ENCODE assay signal across 19 cellular contexts in genomic region chr6:10268661-10269060, GRCh38.
DNase-seq lines count a peak whose midpoint lies in the region; ATAC-seq and TF ChIP-seq lines count a peak whose summit lies in the region.
"Had no signal": no experiment of that assay in that cellular context is flagged by ENCODE, and none has a peak within 500 bp of the region (broad histone marks: within the 10 kb centered on the region; RNA-seq: fewer than 3 reads in every experiment).

No MANE protein-coding gene starts in this region.

- DNase-seq in NT2/D1 (ENCODE audit: low read depth, low spot score) (no peak), putamen (ENCODE audit: low spot score) (peak; percentile 1), cerebellar cortex (ENCODE audit: low spot score) (no peak), amniotic stem cell (lab: John Stamatoyannopoulos, UW) (no peak)
- DNase-seq: activated CD4-positive, alpha-beta T cell treated with anti-CD3 and anti-CD28 coated beads for 1 hour; brain microvascular endothelial cell; DND-41; foreskin melanocyte; Karpas-422; NCI-H1092 treated with DMSO at 0.1 percent for 48 hours; RPMI8226 had no signal

- H3K9ac ChIP-seq in HUES6 (ENCODE audit: low read length) = no peak overlapping the region
- H3K9ac ChIP-seq in NT2/D1 (ENCODE audit: insufficient read length, low read depth) = peak overlapping the region; percentile 4
- peak overlapping the region; percentile 59 for H3K9ac ChIP-seq in iPS-18a (ENCODE audit: low read length)

- H3K27ac ChIP-seq in HUES6 (ENCODE audit: low read depth, low read length) (no peak overlapping the region; the same call in 1 of the 2 replicates), iPS-18a (ENCODE audit: low read length) (peak overlapping the region; percentile 59)
- H3K27ac ChIP-seq: brain microvascular endothelial cell, epithelial cell of prostate, thoracic aorta had no signal

- H3K36me3 ChIP-seq in HUES6 (ENCODE audit: control insufficient read depth, insufficient read depth, low read length) (no peaks in the 10 kb centered on the region), NT2/D1 (ENCODE audit: insufficient read depth, insufficient read length, low read length) (no peaks in the 10 kb centered on the region), iPS-18a (ENCODE audit: control insufficient read depth, low read depth, low read length) (no peaks in the 10 kb centered on the region)
- H3K36me3 ChIP-seq: brain microvascular endothelial cell, thoracic aorta had no signal

- H3K9me3 ChIP-seq in HUES6 (ENCODE audit: control insufficient read depth, insufficient read depth, low read depth, low read length) (no peaks in the 10 kb centered on the region), NT2/D1 (ENCODE audit: insufficient read depth, low read length) (no peaks in the 10 kb centered on the region), iPS-18a (ENCODE audit: control insufficient read depth, low read depth, low read length) (no peaks in the 10 kb centered on the region)
- H3K9me3 ChIP-seq: thoracic aorta had no signal

- ATAC-seq in SK-N-SH treated with all-trans-retinoic acid at 6 μM for 48 hours = no peak
- ATAC-seq: left lobe of liver; sciatic nerve; stimulated activated memory B cell treated with anti-CD40 and anti-IgM and Interleukin-4, amounts not matched to agents 10 μg/mL and 1 μg/mL and 100 μg/mL, for 72 hours had no signal

- peaks cover 22% of the 10 kb centered on the region for H3K4me1 ChIP-seq in HUES6 (ENCODE audit: control insufficient read depth, insufficient read depth, low read length)
- H3K4me1 ChIP-seq in NT2/D1 (ENCODE audit: insufficient read depth, insufficient read length) = no peaks in the 10 kb centered on the region
- H3K4me1 ChIP-seq in iPS-18a (ENCODE audit: control insufficient read depth, low read depth, low read length) = peaks cover 46% of the 10 kb centered on the region

- H3K4me3 ChIP-seq in HUES6 (ENCODE audit: low read depth, low read length) (0 out of 2 replicates have a peak overlapping the region, but pooled peaks have one; percentile 1), NT2/D1 (ENCODE audit: insufficient read length, low read depth) (no peak overlapping the region), iPS-18a (ENCODE audit: low read length) (peak overlapping the region; percentile 44)
- H3K4me3 ChIP-seq: thoracic aorta had no signal

- peaks cover 21% of the 10 kb centered on the region; the same call in 1 of the 2 replicates for H3K27me3 ChIP-seq in HUES6 (ENCODE audit: control insufficient read depth, insufficient read depth, low read length)
- H3K27me3 ChIP-seq in NT2/D1 (ENCODE audit: insufficient read depth, insufficient read length) = no peaks in the 10 kb centered on the region
- H3K27me3 ChIP-seq in iPS-18a (ENCODE audit: control insufficient read depth, insufficient read depth, low read length) = no peaks in the 10 kb centered on the region
- H3K27me3 ChIP-seq: brain microvascular endothelial cell had no signal

TF ChIP-seq in SK-N-SH treated with all-trans-retinoic acid at 6 μM for 48 hours, 23 proteins besides CTCF, POLR2A, EP300 and RAD21:
- no peak for TF ChIP-seq CREB5 (CRISPR knock-in tag; IDR thresholded peaks at IDR 0.05; ENCODE audit: low read depth)
- no peak for TF ChIP-seq TOX (CRISPR knock-in tag; IDR thresholded peaks at IDR 0.05; ENCODE audit: borderline replicate concordance)
- no peak for TF ChIP-seq ZNF8 (CRISPR knock-in tag; IDR thresholded peaks at IDR 0.05)
- no peak for TF ChIP-seq PPARA (CRISPR knock-in tag; IDR thresholded peaks at IDR 0.05; ENCODE audit: borderline replicate concordance)
- TF ChIP-seq ISL1 (CRISPR knock-in tag; IDR thresholded peaks at IDR 0.05) = no peak
- TF ChIP-seq ESRRG (CRISPR knock-in tag; IDR thresholded peaks at IDR 0.05) = no peak
- TF ChIP-seq TSHZ2 (CRISPR knock-in tag; IDR thresholded peaks at IDR 0.05) = no peak
